ENCODE assay signal across 26 cellular contexts in genomic region chr11:126490261-126490660, GRCh38.
"Had no signal": no experiment of that assay in that cellular context is flagged by ENCODE, and none has a peak within 500 bp of the region (broad histone marks: within the 10 kb centered on the region; RNA-seq: fewer than 3 reads in every experiment).

No MANE protein-coding gene starts in this region.

- H3K27me3 ChIP-seq: SJSA1 had no signal

- ATAC-seq: activated CD8-positive, alpha-beta T cell treated with anti-CD3 and anti-CD28 coated beads, Interleukin-2, amount 10 ng/mL, durations not matched to agents 7 days and 5 days; Panc1 had no signal

- H3K4me1 ChIP-seq: SJSA1 had no signal

- H3K27ac Mint-ChIP-seq: activated CD8-positive, alpha-beta T cell treated with anti-CD3 and anti-CD28 coated beads, Interleukin-2, amount 10 ng/mL, durations not matched to agents 7 days and 5 days; activated naive CD4-positive, alpha-beta T cell treated with anti-CD3 and anti-CD28 coated beads for 36 hours; activated naive CD8-positive, alpha-beta T cell; T-helper 1 cell treated with Interleukin-12 subunit alpha and Interleukin-12 subunit beta and Interleukin-4 antibody, amounts not matched to agents 30 μg/mL and 1 μg/mL, for 36 hours; WTC11 had no signal

- H3K36me3 ChIP-seq: SJSA1 had no signal

- H3K4me1 Mint-ChIP-seq: central memory CD8-positive, alpha-beta T cell had no signal

- H3K4me3 Mint-ChIP-seq: activated CD8-positive, alpha-beta T cell treated with anti-CD3 and anti-CD28 coated beads, Interleukin-2, amount 10 ng/mL, durations not matched to agents 7 days and 5 days; activated naive CD4-positive, alpha-beta T cell treated with anti-CD3 and anti-CD28 coated beads for 36 hours; activated naive CD8-positive, alpha-beta T cell; brain; central memory CD8-positive, alpha-beta T cell; T-helper 1 cell treated with Interleukin-12 subunit alpha and Interleukin-12 subunit beta and Interleukin-4 antibody, amounts not matched to agents 30 μg/mL and 1 μg/mL, for 36 hours; WTC11 had no signal

- H3K27me3 Mint-ChIP-seq: brain had no signal

- DNase-seq: activated CD4-positive, alpha-beta T cell treated with anti-CD3 and anti-CD28 coated beads for 48 hours; activated CD4-positive, alpha-beta T cell treated with anti-CD3 and anti-CD28 coated beads, Interleukin-2, amount 50 U/mL, for 4 hours; activated CD4-positive, CD25-positive, alpha-beta regulatory T cell treated with anti-CD3 and anti-CD28 coated beads, Interleukin-2, amount 50 U/mL, for 72 hours; activated CD8-positive, alpha-beta memory T cell treated with anti-CD3 and anti-CD28 coated beads, Interleukin-2, amount 50 U/mL, for 48 hours; activated CD8-positive, alpha-beta T cell treated with anti-CD3 and anti-CD28 coated beads, Interleukin-2, amount 10 ng/mL, durations not matched to agents 7 days and 5 days; activated naive CD4-positive, alpha-beta T cell treated with anti-CD3 and anti-CD28 coated beads for 36 hours; activated T-cell treated with anti-CD3 and anti-CD28 coated beads, Interleukin-2, amount 50 U/mL, for 1 hour; amygdala; Kasumi-1; KBM-7; NCI-H146; NCI-H187 treated with DMSO at 0.1 percent for 48 hours; NCI-H2081 treated with DMSO at 0.1 percent for 48 hours; NCI-H2171; NCI-H226; NK-92 treated with Interleukin-12 subunit alpha and Interleukin-12 subunit beta, amount 100 ng/mL, for 24 hours; OCI-M1; SHP77 had no signal

- H3K9me3 Mint-ChIP-seq: activated naive CD4-positive, alpha-beta T cell treated with anti-CD3 and anti-CD28 coated beads for 36 hours; central memory CD8-positive, alpha-beta T cell; T-helper 1 cell treated with Interleukin-12 subunit alpha and Interleukin-12 subunit beta and Interleukin-4 antibody, amounts not matched to agents 30 μg/mL and 1 μg/mL, for 36 hours; WTC11 had no signal

- H3K4me3 ChIP-seq: SJSA1 had no signal

- H3K9me3 ChIP-seq: SJSA1 had no signal

- H3K27ac ChIP-seq: RWPE1, SJSA1 had no signal

- H3K36me3 Mint-ChIP-seq: activated naive CD8-positive, alpha-beta T cell; brain; WTC11 had no signal
